ENCODE assay signal across 1 cellular context in genomic region chr12:129902371-129903091, GRCh38.
TF ChIP-seq lines count a peak whose summit lies in the region.

No MANE protein-coding gene starts in this region.

TF ChIP-seq in GM23338, 12 proteins besides CTCF, POLR2A, EP300 and RAD21 (continued from another document):
- TF ChIP-seq ZNF462 (CRISPR knock-in tag; IDR thresholded peaks at IDR 0.05): no peak
- TF ChIP-seq, protein P1, sequence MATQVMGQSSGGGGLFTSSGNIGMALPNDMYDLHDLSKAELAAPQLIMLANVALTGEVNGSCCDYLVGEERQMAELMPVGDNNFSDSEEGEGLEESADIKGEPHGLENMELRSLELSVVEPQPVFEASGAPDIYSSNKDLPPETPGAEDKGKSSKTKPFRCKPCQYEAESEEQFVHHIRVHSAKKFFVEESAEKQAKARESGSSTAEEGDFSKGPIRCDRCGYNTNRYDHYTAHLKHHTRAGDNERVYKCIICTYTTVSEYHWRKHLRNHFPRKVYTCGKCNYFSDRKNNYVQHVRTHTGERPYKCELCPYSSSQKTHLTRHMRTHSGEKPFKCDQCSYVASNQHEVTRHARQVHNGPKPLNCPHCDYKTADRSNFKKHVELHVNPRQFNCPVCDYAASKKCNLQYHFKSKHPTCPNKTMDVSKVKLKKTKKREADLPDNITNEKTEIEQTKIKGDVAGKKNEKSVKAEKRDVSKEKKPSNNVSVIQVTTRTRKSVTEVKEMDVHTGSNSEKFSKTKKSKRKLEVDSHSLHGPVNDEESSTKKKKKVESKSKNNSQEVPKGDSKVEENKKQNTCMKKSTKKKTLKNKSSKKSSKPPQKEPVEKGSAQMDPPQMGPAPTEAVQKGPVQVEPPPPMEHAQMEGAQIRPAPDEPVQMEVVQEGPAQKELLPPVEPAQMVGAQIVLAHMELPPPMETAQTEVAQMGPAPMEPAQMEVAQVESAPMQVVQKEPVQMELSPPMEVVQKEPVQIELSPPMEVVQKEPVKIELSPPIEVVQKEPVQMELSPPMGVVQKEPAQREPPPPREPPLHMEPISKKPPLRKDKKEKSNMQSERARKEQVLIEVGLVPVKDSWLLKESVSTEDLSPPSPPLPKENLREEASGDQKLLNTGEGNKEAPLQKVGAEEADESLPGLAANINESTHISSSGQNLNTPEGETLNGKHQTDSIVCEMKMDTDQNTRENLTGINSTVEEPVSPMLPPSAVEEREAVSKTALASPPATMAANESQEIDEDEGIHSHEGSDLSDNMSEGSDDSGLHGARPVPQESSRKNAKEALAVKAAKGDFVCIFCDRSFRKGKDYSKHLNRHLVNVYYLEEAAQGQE (IDR thresholded peaks at IDR 0.05; ENCODE audit: unreplicated experiment): no peak
- TF ChIP-seq NANOG (IDR thresholded peaks at IDR 0.05; ENCODE audit: borderline replicate concordance): no peak
- TF ChIP-seq EZH2phosphoT487 (IDR thresholded peaks at IDR 0.05; ENCODE audit: unreplicated experiment): no peak
- no peak for TF ChIP-seq POLR2AphosphoS5 (IDR thresholded peaks at IDR 0.05; ENCODE audit: low read depth)
- no peak for TF ChIP-seq ZNF331 (CRISPR knock-in tag; IDR thresholded peaks at IDR 0.05; ENCODE audit: low read depth)
- no peak for TF ChIP-seq CREB1 (CRISPR knock-in tag; IDR thresholded peaks at IDR 0.05; ENCODE audit: low read depth)
